Comparison of ENCODE assay signal across 8 cellular contexts in genomic region chr6:123802351-123802696, GRCh38. TPM values are rescaled to one million over a fixed set of nuclear protein-coding genes. Genes with fewer than 3 reads are reported as not detected.
DNase-seq lines count a peak whose midpoint lies in the region; ATAC-seq and TF ChIP-seq lines count a peak whose summit lies in the region.
"Had no signal": no experiment of that assay in that cellular context is flagged by ENCODE, and none has a peak within 500 bp of the region (broad histone marks: within the 10 kb centered on the region; RNA-seq: fewer than 3 reads in every experiment).

No MANE protein-coding gene starts in this region.

- no peaks in the 10 kb centered on the region for H3K9me3 Mint-ChIP-seq in chondrocyte (ENCODE audit: low read depth)
- H3K9me3 Mint-ChIP-seq: IgD-negative memory B cell had no signal

- peaks cover 0 to 45% (median 20%) of the 10 kb centered on the region in 3 donors for H3K27me3 ChIP-seq in stomach

- no peak for TF ChIP-seq CTCF in chondrocyte (IDR thresholded peaks at IDR 0.05)
- TF ChIP-seq CTCF in stomach (IDR thresholded peaks at IDR 0.05) = no peak

- DNase-seq in chondrocyte (ENCODE audit: low spot score) = no peak
- no peak for DNase-seq in stomach
- DNase-seq in DMS 273 treated with DMSO at 0.1 percent for 48 hours (lab: John Stamatoyannopoulos, UW) = no peak
- no peak for DNase-seq in NCI-H1417 treated with DMSO at 0.1 percent for 48 hours (lab: John Stamatoyannopoulos, UW)
- DNase-seq in kidney glomerular epithelial cell (lab: John Stamatoyannopoulos, UW) = no peak

- peak overlapping the region; percentile 47 to 80 (median 55) for H3K4me3 ChIP-seq in stomach

- TF ChIP-seq EP300 in stomach (IDR thresholded peaks at IDR 0.05) = no peak

- no peaks in the 10 kb centered on the region for H3K36me3 Mint-ChIP-seq in chondrocyte (ENCODE audit: low read depth)
- H3K36me3 Mint-ChIP-seq: IgD-negative memory B cell had no signal

- ATAC-seq in GM19463 (IDR thresholded peaks at IDR 0.05; ENCODE audit: unreplicated experiment) (peak; percentile 6), HG03103 (IDR thresholded peaks at IDR 0.05; ENCODE audit: low read depth, unreplicated experiment) (peak; percentile 7)

- peak overlapping the region; percentile 89 for H3K4me3 Mint-ChIP-seq in chondrocyte (ENCODE audit: unreplicated experiment)

- peaks cover 34% of the 10 kb centered on the region for H3K4me1 Mint-ChIP-seq in chondrocyte (ENCODE audit: low read depth)

- H3K27me3 Mint-ChIP-seq in chondrocyte (ENCODE audit: low read depth) = peaks cover 13% of the 10 kb centered on the region

- WGBS in stomach, 5 donors = 12 to 18% (median 14%) methylated on average over 6 of the region's 6 CpGs

- H3K4me1 ChIP-seq in stomach = peaks cover 8 to 19% (median 18%) of the 10 kb centered on the region in 4 donors

- intact Hi-C loops in stomach (cut with DNase I; ENCODE audit: low total_unique reads) = no loop called here

- H3K27ac ChIP-seq in stomach = no peak overlapping the region

- H3K36me3 ChIP-seq in stomach = no peaks in the 10 kb centered on the region

- H3K9me3 ChIP-seq in stomach = no peaks in the 10 kb centered on the region

- no peak for TF ChIP-seq POLR2A in stomach (IDR thresholded peaks at IDR 0.05)

- H3K27ac Mint-ChIP-seq in chondrocyte (ENCODE audit: unreplicated experiment) = no peak overlapping the region

RNA-seq across cellular contexts. Expression of gene NKAIN2, which starts 1.3 kb away (rescaled TPM):
- total RNA-seq in chondrocyte (3.4 to 37.9 TPM (median 4.0 TPM) in 3 replicates), stomach (1 to 10 TPM in 2 of 5 donors, not detected in 3; 1.5 to 9.6 TPM)
- under 1 TPM in 1 of 3 donors, not detected in 2; 0.13 TPM for polyA plus RNA-seq in stomach
- polyA plus RNA-seq: IgD-negative memory B cell had no signal
